Comparison of ENCODE assay signal across 32 cellular contexts in genomic region chr10:44242091-44242490, GRCh38.
"Had no signal": no experiment of that assay in that cellular context is flagged by ENCODE, and none has a peak within 500 bp of the region (broad histone marks: within the 10 kb centered on the region; RNA-seq: fewer than 3 reads in every experiment).

No MANE protein-coding gene starts in this region.

- H3K27me3 ChIP-seq: ascending aorta, breast epithelium, SJCRH30 had no signal

- H3K4me3 ChIP-seq: ascending aorta, breast epithelium, SJCRH30, SK-N-MC had no signal

- H3K36me3 ChIP-seq: ascending aorta, breast epithelium, SJCRH30, WERI-Rb-1 had no signal

- H3K4me1 ChIP-seq: ascending aorta, breast epithelium, SJCRH30 had no signal

- H3K4me2 ChIP-seq: KMS-11 had no signal

- H3K9me3 ChIP-seq: ascending aorta, breast epithelium, SJCRH30 had no signal

- DNase-seq: activated CD4-positive, alpha-beta memory T cell treated with anti-CD3 and anti-CD28 coated beads, Interleukin-2, amount 10 ng/mL, durations not matched to agents 7 days and 5 days; activated CD4-positive, alpha-beta T cell treated with anti-CD3 and anti-CD28 coated beads for 1 hour; activated CD4-positive, alpha-beta T cell treated with anti-CD3 and anti-CD28 coated beads for 48 hours; activated CD4-positive, CD25-positive, alpha-beta regulatory T cell; activated CD8-positive, alpha-beta memory T cell treated with anti-CD3 and anti-CD28 coated beads for 24 hours; activated CD8-positive, alpha-beta memory T cell treated with anti-CD3 and anti-CD28 coated beads, Interleukin-2, amount 10 ng/mL, durations not matched to agents 7 days and 5 days; activated CD8-positive, alpha-beta memory T cell treated with anti-CD3 and anti-CD28 coated beads, Interleukin-2, amount 50 U/mL, for 48 hours; activated effector memory CD4-positive, alpha-beta T cell treated with Interleukin-2 at 50 U/mL for 16 hours; activated naive CD4-positive, alpha-beta T cell treated with anti-CD3 and anti-CD28 coated beads, Interleukin-2, amount 50 U/mL, for 16 hours; activated naive CD8-positive, alpha-beta T cell treated with anti-CD3 and anti-CD28 coated beads for 36 hours; activated T-cell treated with anti-CD3 and anti-CD28 coated beads, Interleukin-2, amount 50 U/mL, for 48 hours; amygdala; NCI-H1092 treated with DMSO at 0.1 percent for 48 hours; NCI-H1417; NCI-H146; NCI-H187; NCI-H2029 treated with DMSO at 0.1 percent for 48 hours; NCI-H2107; NCI-H2171 treated with DMSO at 0.1 percent for 48 hours; NCI-H2227 treated with DMSO at 0.1 percent for 48 hours; NCI-H446 treated with DMSO at 0.1 percent for 48 hours; NCI-H524; NCI-H69; NCI-H82; SHP77; SJCRH30; T1000; WERI-Rb-1 had no signal

- H3K9ac ChIP-seq: KMS-11 had no signal

- H3K27ac ChIP-seq: ascending aorta, breast epithelium, KMS-11, SJCRH30, SK-N-MC, WERI-Rb-1 had no signal
